20 cellular contexts compared by ENCODE assay signal in genomic region chr22:37184816-37185541, GRCh38. TPM values are rescaled to one million over a fixed set of nuclear protein-coding genes. Genes with fewer than 3 reads are reported as not detected.
DNase-seq lines count a peak whose midpoint lies in the region; ATAC-seq lines count a peak whose summit lies in the region.
"Had no signal": no experiment of that assay in that cellular context is flagged by ENCODE, and none has a peak within 500 bp of the region (broad histone marks: within the 10 kb centered on the region; RNA-seq: fewer than 3 reads in every experiment).

No MANE protein-coding gene starts in this region.

- H3K27me3 Mint-ChIP-seq in immature natural killer cell (ENCODE audit: low read depth in 3 of 3), result peaks cover 2 to 3% (median 3%) of the 10 kb centered on the region in 3 donors
- H3K27me3 Mint-ChIP-seq in stimulated activated memory B cell treated with anti-CD40 and anti-IgM and Interleukin-4, amounts not matched to agents 10 μg/mL and 1 μg/mL and 100 μg/mL, for 72 hours, result peaks cover 20% of the 10 kb centered on the region
- H3K27me3 Mint-ChIP-seq: activated CD8-positive, alpha-beta memory T cell treated with anti-CD3 and anti-CD28 coated beads, Interleukin-2, amount 10 ng/mL, durations not matched to agents 7 days and 5 days; CD4-positive, alpha-beta memory T cell; naive thymus-derived CD4-positive, alpha-beta T cell had no signal

- peaks cover 65 to 71% of the 10 kb centered on the region in 2 donors for H3K4me1 Mint-ChIP-seq in immature natural killer cell
- H3K4me1 Mint-ChIP-seq in stimulated activated memory B cell treated with anti-CD40 and anti-IgM and Interleukin-4, amounts not matched to agents 10 μg/mL and 1 μg/mL and 100 μg/mL, for 72 hours, result peaks cover 30% of the 10 kb centered on the region

- H3K27ac Mint-ChIP-seq in immature natural killer cell, result peak overlapping the region in 5 of 6 donors; percentile 49 to 96 (median 64)
- H3K27ac Mint-ChIP-seq in stimulated activated memory B cell treated with anti-CD40 and anti-IgM and Interleukin-4, amounts not matched to agents 10 μg/mL and 1 μg/mL and 100 μg/mL, for 72 hours, result peak overlapping the region; percentile 45

- H3K36me3 Mint-ChIP-seq in immature natural killer cell, result no peaks in the 10 kb centered on the region
- peaks cover 6% of the 10 kb centered on the region for H3K36me3 Mint-ChIP-seq in stimulated activated memory B cell treated with anti-CD40 and anti-IgM and Interleukin-4, amounts not matched to agents 10 μg/mL and 1 μg/mL and 100 μg/mL, for 72 hours

- H3K4me3 Mint-ChIP-seq in immature natural killer cell, result peak overlapping the region in 4 of 5 donors; percentile 19 to 89 (median 54)
- H3K4me3 Mint-ChIP-seq in stimulated activated memory B cell treated with anti-CD40 and anti-IgM and Interleukin-4, amounts not matched to agents 10 μg/mL and 1 μg/mL and 100 μg/mL, for 72 hours, result no peak overlapping the region
- H3K4me3 Mint-ChIP-seq: activated CD8-positive, alpha-beta memory T cell treated with anti-CD3 and anti-CD28 coated beads, Interleukin-2, amount 10 ng/mL, durations not matched to agents 7 days and 5 days had no signal

- H3K9me3 Mint-ChIP-seq in immature natural killer cell, result no peaks in the 10 kb centered on the region
- H3K9me3 Mint-ChIP-seq in stimulated activated memory B cell treated with anti-CD40 and anti-IgM and Interleukin-4, amounts not matched to agents 10 μg/mL and 1 μg/mL and 100 μg/mL, for 72 hours, result no peaks in the 10 kb centered on the region
- H3K9me3 Mint-ChIP-seq: naive thymus-derived CD4-positive, alpha-beta T cell had no signal

- intact Hi-C loops in Right ventricle myocardium inferior (cut with DNase I), result no loop called here
- intact Hi-C loops in cardiac septum (cut with DNase I), result no loop called here

- peak; percentile 20 for DNase-seq in Right ventricle myocardium inferior (ENCODE audit: missing footprints)
- no peak for DNase-seq in cardiac septum (ENCODE audit: low spot score)
- DNase-seq in immature natural killer cell, result no peak
- no peak for DNase-seq in AML-193 (lab: John Stamatoyannopoulos, UW)
- DNase-seq: activated CD8-positive, alpha-beta memory T cell treated with anti-CD3 and anti-CD28 coated beads, Interleukin-2, amount 10 ng/mL, durations not matched to agents 7 days and 5 days; activated gamma-delta T cell; CD4-positive, alpha-beta memory T cell; DMS79 treated with DMSO at 0.1 percent for 48 hours; foreskin melanocyte; naive thymus-derived CD4-positive, alpha-beta T cell; NCI-H187; NCI-H345; NK-92 treated with Interleukin-12 subunit alpha and Interleukin-12 subunit beta, amount 100 ng/mL, for 24 hours; retina; T-helper 1 cell had no signal

- ATAC-seq in Right ventricle myocardium inferior (no peak), HG03342 (IDR thresholded peaks at IDR 0.05; ENCODE audit: unreplicated experiment) (no peak)
- no peak for ATAC-seq in stimulated activated memory B cell treated with anti-CD40 and anti-IgM and Interleukin-4, amounts not matched to agents 10 μg/mL and 1 μg/mL and 100 μg/mL, for 72 hours
- ATAC-seq: activated CD8-positive, alpha-beta memory T cell treated with anti-CD3 and anti-CD28 coated beads, Interleukin-2, amount 10 ng/mL, durations not matched to agents 7 days and 5 days; naive thymus-derived CD4-positive, alpha-beta T cell had no signal

RNA-seq across cellular contexts. Expression of gene C1QTNF6, which starts 3.1 kb away (rescaled TPM):
- 1.6 TPM for total RNA-seq in Right ventricle myocardium inferior
- total RNA-seq in cardiac septum, result 2.8 TPM
- 1 to 10 TPM in 2 of 3 donors, not detected in 1; 1.5 to 1.8 TPM for polyA plus RNA-seq in immature natural killer cell

RNA-seq across cellular contexts. Expression of gene SSTR3, which starts 27.3 kb away (rescaled TPM):
- not detected for total RNA-seq in Right ventricle myocardium inferior
- total RNA-seq in cardiac septum, result not detected
- not detected for polyA plus RNA-seq in immature natural killer cell
- total RNA-seq: A673, lung microvascular endothelial cell, M059J had no signal

RNA-seq across cellular contexts. Expression of gene IL2RB, which starts 35.3 kb away (rescaled TPM):
- total RNA-seq in Right ventricle myocardium inferior (1.3 TPM), cardiac septum (0.51 TPM)
- polyA plus RNA-seq in immature natural killer cell, result 1,000 to 10,000 TPM in 1 of 3 donors, 100 to 1,000 TPM in 2; 863 to 2,762 (median 893) TPM
- total RNA-seq: lung microvascular endothelial cell had no signal

RNA-seq across cellular contexts. Expression of gene RAC2, which starts 59.1 kb away (rescaled TPM):
- total RNA-seq in Right ventricle myocardium inferior (6.9 TPM), cardiac septum (5.1 TPM)
- polyA plus RNA-seq in immature natural killer cell, result 1,000 to 10,000 TPM in 2 of 3 donors, 100 to 1,000 TPM in 1; 962 to 1,843 (median 1,262) TPM
